1 cellular context compared by ENCODE assay signal in the genomic region with DNA sequence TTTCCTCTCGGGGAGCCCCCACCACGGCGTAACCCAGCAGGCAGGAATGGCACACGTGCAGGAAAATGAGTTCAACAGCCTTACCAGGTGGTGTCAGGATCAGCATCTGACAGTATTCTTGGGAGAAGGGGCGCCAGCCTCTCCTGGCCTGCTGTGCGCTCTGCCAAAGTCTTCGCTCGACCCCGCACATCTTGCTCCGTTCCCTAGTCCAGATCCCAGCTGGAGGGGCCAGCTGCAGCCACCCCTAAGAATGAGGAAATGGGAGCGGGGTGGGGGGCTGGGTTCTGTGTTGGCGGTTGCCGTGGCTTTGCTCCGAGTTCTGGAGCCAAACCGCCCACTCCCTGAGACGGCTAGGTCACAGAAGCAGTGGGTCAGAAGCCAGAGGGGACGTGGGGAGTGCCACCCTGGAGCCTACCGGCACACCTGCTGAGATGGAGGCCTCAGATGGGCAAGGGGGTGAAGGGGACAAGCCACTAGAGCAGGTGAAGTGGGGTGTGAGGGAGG.
TF ChIP-seq lines count a peak whose summit lies in the region.

A gene (plus strand): TSS at position 328 of the 504 bp plus-strand sequence. CDS start 104 bp downstream, at position 432.

TF ChIP-seq in K562, 482 proteins besides CTCF, POLR2A, EP300 and RAD21:
- TF ChIP-seq, protein P1, sequence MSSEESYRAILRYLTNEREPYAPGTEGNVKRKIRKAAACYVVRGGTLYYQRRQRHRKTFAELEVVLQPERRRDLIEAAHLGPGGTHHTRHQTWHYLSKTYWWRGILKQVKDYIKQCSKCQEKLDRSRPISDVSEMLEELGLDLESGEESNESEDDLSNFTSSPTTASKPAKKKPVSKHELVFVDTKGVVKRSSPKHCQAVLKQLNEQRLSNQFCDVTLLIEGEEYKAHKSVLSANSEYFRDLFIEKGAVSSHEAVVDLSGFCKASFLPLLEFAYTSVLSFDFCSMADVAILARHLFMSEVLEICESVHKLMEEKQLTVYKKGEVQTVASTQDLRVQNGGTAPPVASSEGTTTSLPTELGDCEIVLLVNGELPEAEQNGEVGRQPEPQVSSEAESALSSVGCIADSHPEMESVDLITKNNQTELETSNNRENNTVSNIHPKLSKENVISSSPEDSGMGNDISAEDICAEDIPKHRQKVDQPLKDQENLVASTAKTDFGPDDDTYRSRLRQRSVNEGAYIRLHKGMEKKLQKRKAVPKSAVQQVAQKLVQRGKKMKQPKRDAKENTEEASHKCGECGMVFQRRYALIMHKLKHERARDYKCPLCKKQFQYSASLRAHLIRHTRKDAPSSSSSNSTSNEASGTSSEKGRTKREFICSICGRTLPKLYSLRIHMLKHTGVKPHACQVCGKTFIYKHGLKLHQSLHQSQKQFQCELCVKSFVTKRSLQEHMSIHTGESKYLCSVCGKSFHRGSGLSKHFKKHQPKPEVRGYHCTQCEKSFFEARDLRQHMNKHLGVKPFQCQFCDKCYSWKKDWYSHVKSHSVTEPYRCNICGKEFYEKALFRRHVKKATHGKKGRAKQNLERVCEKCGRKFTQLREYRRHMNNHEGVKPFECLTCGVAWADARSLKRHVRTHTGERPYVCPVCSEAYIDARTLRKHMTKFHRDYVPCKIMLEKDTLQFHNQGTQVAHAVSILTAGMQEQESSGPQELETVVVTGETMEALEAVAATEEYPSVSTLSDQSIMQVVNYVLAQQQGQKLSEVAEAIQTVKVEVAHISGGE (CRISPR knock-in tag; IDR thresholded peaks at IDR 0.05), result peak in 1 of 3 experiments; percentile 61; a peak in 2 of 6 replicates
- TF ChIP-seq ZBED1 (IDR thresholded peaks at IDR 0.05) (no peak), TAF9B (IDR thresholded peaks at IDR 0.05; ENCODE audit: partially characterized antibody) (no peak)
